In genomic region chr2:189440947-189441708, GRCh38 we compare ENCODE assay signal across 8 cellular contexts. TPM values are rescaled to one million over a fixed set of nuclear protein-coding genes. Genes with fewer than 3 reads are reported as not detected.
DNase-seq lines count a peak whose midpoint lies in the region; ATAC-seq, FAIRE-seq and TF ChIP-seq lines count a peak whose summit lies in the region.

Gene WDR75 (plus strand): TSS chr2:189441474. CDS start chr2:189441493, 19 bp downstream.

- TF ChIP-seq CTCF in adrenal gland (IDR thresholded peaks at IDR 0.05) (peak in 1 of 6 experiments; percentile 9), transverse colon (IDR thresholded peaks at IDR 0.05) (no peak)

- H3K4me1 Mint-ChIP-seq in T-cell = peaks cover 9 to 22% (median 19%) of the 10 kb centered on the region in 3 donors

- H3K36me3 Mint-ChIP-seq in T-cell = peaks cover 2% of the 10 kb centered on the region

- H3K36me3 ChIP-seq in adrenal gland (replicated peaks in 1 of 2) (no peaks in the 10 kb centered on the region), trophoblast cell (ENCODE audit: control insufficient read depth in 1 of 2, insufficient read depth in 2 of 2, low read length in 2 of 2) (no peaks in the 10 kb centered on the region), transverse colon (no peaks in the 10 kb centered on the region)

- H2BK5ac ChIP-seq in trophoblast cell (ENCODE audit: low read depth, low read length, poor library complexity) = peak within 1 kb of the TSS; percentile 91

- H3K27ac ChIP-seq in adrenal gland = peak within 1 kb of the TSS; percentile 76 to 96 (median 90)
- H3K27ac ChIP-seq in trophoblast cell (ENCODE audit: low read depth, low read length) = peak within 1 kb of the TSS; percentile 87
- peak within 1 kb of the TSS; percentile 90 to 98 (median 94) for H3K27ac ChIP-seq in transverse colon

- H3K18ac ChIP-seq in trophoblast cell (ENCODE audit: low read length) = peak within 1 kb of the TSS; percentile 90

- peak within 1 kb of the TSS; percentile 60 for H2BK120ac ChIP-seq in trophoblast cell (ENCODE audit: insufficient read depth, low read length, poor library complexity)

- peak within 1 kb of the TSS; percentile 98 for H3K4ac ChIP-seq in trophoblast cell (ENCODE audit: low read depth, low read length)

- TF ChIP-seq POLR2A in GM12891 (IDR thresholded peaks at IDR 0.05; ENCODE audit: low read depth, low read length) (peak; percentile 98), adrenal gland (IDR thresholded peaks at IDR 0.05) (peak; percentile 66 to 93), transverse colon (IDR thresholded peaks at IDR 0.05) (peak; percentile 83)

- peak within 1 kb of the TSS; percentile 92 for H3K9ac ChIP-seq in trophoblast cell (ENCODE audit: low read length)

- POLR2A ChIA-PET in T-cell (lab: Charles Lee) = interaction anchor here (0.6 to 1.3 kb wide), 6 partner anchors 139 to 343 kb away, joined by 3 to 5 read pairs (median 4); partner anchors contain the start of genes SLC40A1 (in 2 of the 2), ORMDL1 (in 1 of the 2), OSGEPL1 (in 1 of the 2) and PMS1 (in 1 of the 2)

- H3K4me2 ChIP-seq in trophoblast cell (ENCODE audit: low read length) = peak within 1 kb of the TSS; percentile 90

- peaks cover 7% of the 10 kb centered on the region for H3K79me2 ChIP-seq in trophoblast cell (ENCODE audit: control insufficient read depth, insufficient read depth, low read length, poor library complexity)

- 0 to 1% (median 1%) methylated on average over 33 to 48 of the region's 48 CpGs for WGBS in adrenal gland, 4 donors
- no CpG with 5 or more reads among the region's 48 CpGs for whole genome bisulfite sequencing in trophoblast cell (ENCODE audit: extremely low coverage, insufficient coverage, insufficient read length)
- WGBS in transverse colon (ENCODE audit: low coverage in 1 of 2), 2 donors = 0 to 1% methylated on average over 28 to 47 of the region's 48 CpGs

- peak within 1 kb of the TSS; percentile 90 for H3K14ac ChIP-seq in trophoblast cell (ENCODE audit: low read length)

- no peak within 1 kb of the TSS for H3K23ac ChIP-seq in trophoblast cell (ENCODE audit: low read length)

- H3K4me1 ChIP-seq in adrenal gland (replicated peaks in 1 of 2) (peaks cover 20 to 45% of the 10 kb centered on the region in 2 donors), trophoblast cell (ENCODE audit: control insufficient read depth in 1 of 2, insufficient read depth in 2 of 2, low read length in 2 of 2) (peaks cover 0 to 3% of the 10 kb centered on the region in 2 experiments), transverse colon (peaks cover 9 to 33% (median 23%) of the 10 kb centered on the region in 4 donors)

- intact Hi-C loops in adrenal gland (cut with DNase I) (no loop called here), cardiac septum (cut with DNase I) (no loop called here), transverse colon (cut with DNase I; ENCODE audit: low total_unique reads) (no loop called here)

- TF ChIP-seq EP300 in transverse colon (IDR thresholded peaks at IDR 0.05; ENCODE audit: low read depth) = no peak

- CTCF ChIA-PET in T-cell (lab: Charles Lee) = interaction anchor here (0.6 to 1.0 kb wide), 4 partner anchors 137 to 1929 kb away, joined by 3 to 4 read pairs (median 3); no protein-coding TSS in a partner anchor

- H3K79me1 ChIP-seq in trophoblast cell (ENCODE audit: low read length) = peaks cover 3% of the 10 kb centered on the region

- H2AK5ac ChIP-seq in trophoblast cell (ENCODE audit: low read length) = peak within 1 kb of the TSS; percentile 54

- peak; percentile 99 for FAIRE-seq in GM12891 (lab: Jason Lieb, UNC)

- ATAC-seq in HG02840 (IDR thresholded peaks at IDR 0.05; ENCODE audit: low FRiP score, unreplicated experiment) = peak; percentile 91
- ATAC-seq in T-cell (replicated peaks in 1 of 4) = peak; percentile 93 to 97 (median 95)

- H2AFZ ChIP-seq in trophoblast cell (ENCODE audit: insufficient read depth, low read length, poor library complexity) = peak within 1 kb of the TSS; percentile 97

- no peaks in the 10 kb centered on the region for H3K9me3 ChIP-seq in adrenal gland (replicated peaks in 1 of 3)
- H3K9me3 ChIP-seq in trophoblast cell (ENCODE audit: insufficient read depth, low read depth, low read length) = no peaks in the 10 kb centered on the region
- no peaks in the 10 kb centered on the region for H3K9me3 ChIP-seq in transverse colon

- H3K4me3 Mint-ChIP-seq in T-cell = peak within 1 kb of the TSS in 1 of 3 donors; percentile 99

- no peaks in the 10 kb centered on the region for H3K27me3 Mint-ChIP-seq in T-cell

- peak; percentile 50 for DNase-seq in GM12891 (ENCODE audit: insufficient read length, low spot score)
- DNase-seq in NCI-H1436 treated with DMSO at 0.1 percent for 48 hours (lab: John Stamatoyannopoulos, UW) = peak; percentile 62
- peak; percentile 85 to 94 (median 91) for DNase-seq in T-cell
- peak; percentile 93 to 97 (median 95) for DNase-seq in adrenal gland
- DNase-seq in cardiac septum (ENCODE audit: low spot score) = peak; percentile 95
- DNase-seq in trophoblast cell = peak; percentile 91 to 95
- DNase-seq in transverse colon = peak; percentile 95

- H3K27me3 ChIP-seq in adrenal gland (no peaks in the 10 kb centered on the region), trophoblast cell (ENCODE audit: insufficient read depth, low read length) (no peaks in the 10 kb centered on the region), transverse colon (no peaks in the 10 kb centered on the region)

- peak within 1 kb of the TSS; percentile 89 for H4K91ac ChIP-seq in trophoblast cell (ENCODE audit: low read depth, low read length)

- H3K4me3 ChIP-seq in adrenal gland (peak within 1 kb of the TSS; percentile 19 to 89 (median 64)), trophoblast cell (ENCODE audit: low read depth, low read length) (peak within 1 kb of the TSS; percentile 90), transverse colon (peak within 1 kb of the TSS; percentile 61 to 89 (median 74))

- H3K9me3 Mint-ChIP-seq in T-cell = no peaks in the 10 kb centered on the region

- peak within 1 kb of the TSS; percentile 98 to 100 for H3K27ac Mint-ChIP-seq in T-cell

- in situ Hi-C loops in transverse colon (cut with MboI; ENCODE audit: low pct_ligation_motif_present in 1 of 4, low pct_unique_long_range_greater_than_20kb in 1 of 4, low sequenced_read_pairs in 3 of 4) = no loop called here

- H4K8ac ChIP-seq in trophoblast cell (ENCODE audit: low read depth, low read length) = peak within 1 kb of the TSS; percentile 100

- no peak within 1 kb of the TSS for H2BK12ac ChIP-seq in trophoblast cell (ENCODE audit: low read length)

- H4K12ac ChIP-seq in trophoblast cell (ENCODE audit: low read depth, low read length) = peak within 1 kb of the TSS; percentile 91

TF ChIP-seq in GM12891, 5 proteins besides CTCF, POLR2A, EP300 and RAD21:
- TF ChIP-seq POLR2AphosphoS5 (IDR thresholded peaks at IDR 0.05; ENCODE audit: low read depth, low read length) (peak; percentile 96), PAX5 (IDR thresholded peaks at IDR 0.05; ENCODE audit: insufficient read depth, low read length, severe bottlenecking) (no peak), POU2F2 (IDR thresholded peaks at IDR 0.05; ENCODE audit: low read depth, low read length) (peak; percentile 67; the same call in 1 of the 2 replicates), SPI1 (IDR thresholded peaks at IDR 0.05; ENCODE audit: low read depth, low read length) (no peak), TAF1 (IDR thresholded peaks at IDR 0.05; ENCODE audit: low read depth, low read length) (peak; percentile 93)
TF ChIP-seq in GM12891: peak in this region for 3.

RNA-seq across cellular contexts. Expression of gene WDR75, which starts in this region (rescaled TPM):
- polyA plus RNA-seq in GM12891 (2012; ENCODE audit: low read depth, missing spikeins) = 27.3 TPM
- total RNA-seq in T-cell (10 to 100 TPM; 44.4 to 61.7 (median 49.7) TPM), adrenal gland (10 to 100 TPM; 23.7 to 73.9 (median 37.8) TPM), cardiac septum (13.8 TPM), transverse colon (10 to 100 TPM; 11.1 to 38.1 (median 25.2) TPM)
- polyA plus RNA-seq in adrenal gland = 10 to 100 TPM; 30.1 to 51.3 (median 45.7) TPM
- 28.1 and 29.2 TPM in 2 replicates for polyA plus RNA-seq in trophoblast cell (2013)

Comparison
In these comparisons a context has a peak if more than half of its experiments do, and no peak if none do; other contexts are left out.
1. Peak in every context shown above with its lines: DNase-seq, ATAC-seq, H3K4me3 ChIP-seq and H3K27ac ChIP-seq.